In the genomic region with DNA sequence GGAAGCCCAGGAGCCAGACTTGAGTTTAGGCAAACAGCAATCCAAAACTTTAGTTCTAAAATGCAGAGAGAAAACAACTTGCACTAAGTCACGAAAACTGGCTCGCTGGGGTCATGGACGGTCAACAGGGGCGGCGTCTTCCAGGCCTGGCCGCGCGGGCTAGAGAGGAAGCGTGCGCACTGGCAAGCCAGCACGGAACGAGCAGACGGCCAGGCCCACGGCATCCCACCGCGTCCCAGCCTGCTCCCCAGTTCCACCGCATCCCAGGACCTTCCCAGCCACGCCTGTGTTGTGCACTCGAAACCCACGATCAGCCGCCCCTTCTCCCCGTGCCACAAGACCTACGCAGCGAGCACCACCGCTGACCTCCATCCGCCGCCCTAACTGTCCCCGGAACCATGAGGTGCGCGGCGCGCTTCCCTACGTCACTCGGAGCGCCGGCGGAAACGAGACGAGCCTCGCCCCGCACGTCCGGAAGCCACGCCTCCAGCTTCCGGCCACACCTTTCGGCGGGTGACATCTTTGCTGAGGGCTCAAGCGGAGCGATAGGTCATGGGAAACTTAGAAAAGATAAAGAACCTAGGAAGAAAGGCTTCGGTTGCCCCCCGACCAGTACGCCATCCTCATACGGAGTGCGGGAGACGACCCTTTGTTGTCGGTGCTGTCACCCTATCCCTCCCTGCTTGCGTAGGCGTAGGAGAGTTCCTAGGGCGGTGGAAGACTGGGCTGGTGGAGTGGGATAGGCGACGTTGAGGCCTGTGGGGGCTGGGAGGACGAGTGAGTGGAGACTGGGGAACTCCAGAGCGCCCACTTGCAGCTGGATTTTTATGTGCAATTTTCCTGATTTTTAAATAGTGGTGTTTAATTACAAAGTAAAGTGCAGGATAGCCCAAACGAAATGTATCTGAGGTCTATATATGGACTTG, we compare ENCODE assay signal across 1 cellular context.
TF ChIP-seq lines count a peak whose summit lies in the region.

A gene (minus strand): TSS at position 400 of the 926 bp plus-strand sequence. CDS start 2,460 bp downstream, outside the sequence.

TF ChIP-seq in HepG2, 621 proteins besides CTCF, POLR2A, EP300 and RAD21 (continued from another document and continues in another):
- TF ChIP-seq, protein P1, sequence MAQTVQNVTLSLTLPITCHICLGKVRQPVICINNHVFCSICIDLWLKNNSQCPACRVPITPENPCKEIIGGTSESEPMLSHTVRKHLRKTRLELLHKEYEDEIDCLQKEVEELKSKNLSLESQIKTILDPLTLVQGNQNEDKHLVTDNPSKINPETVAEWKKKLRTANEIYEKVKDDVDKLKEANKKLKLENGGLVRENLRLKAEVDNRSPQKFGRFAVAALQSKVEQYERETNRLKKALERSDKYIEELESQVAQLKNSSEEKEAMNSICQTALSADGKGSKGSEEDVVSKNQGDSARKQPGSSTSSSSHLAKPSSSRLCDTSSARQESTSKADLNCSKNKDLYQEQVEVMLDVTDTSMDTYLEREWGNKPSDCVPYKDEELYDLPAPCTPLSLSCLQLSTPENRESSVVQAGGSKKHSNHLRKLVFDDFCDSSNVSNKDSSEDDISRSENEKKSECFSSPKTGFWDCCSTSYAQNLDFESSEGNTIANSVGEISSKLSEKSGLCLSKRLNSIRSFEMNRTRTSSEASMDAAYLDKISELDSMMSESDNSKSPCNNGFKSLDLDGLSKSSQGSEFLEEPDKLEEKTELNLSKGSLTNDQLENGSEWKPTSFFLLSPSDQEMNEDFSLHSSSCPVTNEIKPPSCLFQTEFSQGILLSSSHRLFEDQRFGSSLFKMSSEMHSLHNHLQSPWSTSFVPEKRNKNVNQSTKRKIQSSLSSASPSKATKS (CRISPR knock-in tag; IDR thresholded peaks at IDR 0.05) = no peak; the same call in 1 of the 2 replicates
- TF ChIP-seq RXRB (CRISPR knock-in tag; IDR thresholded peaks at IDR 0.05; ENCODE audit: borderline replicate concordance) = peak; percentile 77
- TF ChIP-seq ETV6 (CRISPR knock-in tag; conservative IDR thresholded peaks at IDR 0.05) = peak; percentile 87; the same call in 1 of the 2 replicates
- TF ChIP-seq ZNF746 (CRISPR knock-in tag; IDR thresholded peaks at IDR 0.05) = no peak
- 0 out of 2 replicates have a peak, but pooled peaks have one; percentile 84 for TF ChIP-seq DNMT1 (CRISPR knock-in tag; IDR thresholded peaks at IDR 0.05)
- TF ChIP-seq, protein P2, sequence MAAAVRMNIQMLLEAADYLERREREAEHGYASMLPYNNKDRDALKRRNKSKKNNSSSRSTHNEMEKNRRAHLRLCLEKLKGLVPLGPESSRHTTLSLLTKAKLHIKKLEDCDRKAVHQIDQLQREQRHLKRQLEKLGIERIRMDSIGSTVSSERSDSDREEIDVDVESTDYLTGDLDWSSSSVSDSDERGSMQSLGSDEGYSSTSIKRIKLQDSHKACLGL (CRISPR knock-in tag; IDR thresholded peaks at IDR 0.05) = peak; percentile 99
- TF ChIP-seq, protein P3, sequence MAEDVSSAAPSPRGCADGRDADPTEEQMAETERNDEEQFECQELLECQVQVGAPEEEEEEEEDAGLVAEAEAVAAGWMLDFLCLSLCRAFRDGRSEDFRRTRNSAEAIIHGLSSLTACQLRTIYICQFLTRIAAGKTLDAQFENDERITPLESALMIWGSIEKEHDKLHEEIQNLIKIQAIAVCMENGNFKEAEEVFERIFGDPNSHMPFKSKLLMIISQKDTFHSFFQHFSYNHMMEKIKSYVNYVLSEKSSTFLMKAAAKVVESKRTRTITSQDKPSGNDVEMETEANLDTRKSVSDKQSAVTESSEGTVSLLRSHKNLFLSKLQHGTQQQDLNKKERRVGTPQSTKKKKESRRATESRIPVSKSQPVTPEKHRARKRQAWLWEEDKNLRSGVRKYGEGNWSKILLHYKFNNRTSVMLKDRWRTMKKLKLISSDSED (CRISPR knock-in tag; IDR thresholded peaks at IDR 0.05) = no peak
- TF ChIP-seq ZNF562 (CRISPR knock-in tag; IDR thresholded peaks at IDR 0.05; ENCODE audit: borderline replicate concordance) = no peak
- TF ChIP-seq TBL1XR1 (IDR thresholded peaks at IDR 0.05; ENCODE audit: borderline replicate concordance, low read length, partially characterized antibody) = no peak
- TF ChIP-seq KDM6A (CRISPR knock-in tag; IDR thresholded peaks at IDR 0.05; ENCODE audit: low read depth) = no peak
- peak; percentile 87 for TF ChIP-seq ZNF230 (CRISPR knock-in tag; IDR thresholded peaks at IDR 0.05)
- TF ChIP-seq, protein P4, sequence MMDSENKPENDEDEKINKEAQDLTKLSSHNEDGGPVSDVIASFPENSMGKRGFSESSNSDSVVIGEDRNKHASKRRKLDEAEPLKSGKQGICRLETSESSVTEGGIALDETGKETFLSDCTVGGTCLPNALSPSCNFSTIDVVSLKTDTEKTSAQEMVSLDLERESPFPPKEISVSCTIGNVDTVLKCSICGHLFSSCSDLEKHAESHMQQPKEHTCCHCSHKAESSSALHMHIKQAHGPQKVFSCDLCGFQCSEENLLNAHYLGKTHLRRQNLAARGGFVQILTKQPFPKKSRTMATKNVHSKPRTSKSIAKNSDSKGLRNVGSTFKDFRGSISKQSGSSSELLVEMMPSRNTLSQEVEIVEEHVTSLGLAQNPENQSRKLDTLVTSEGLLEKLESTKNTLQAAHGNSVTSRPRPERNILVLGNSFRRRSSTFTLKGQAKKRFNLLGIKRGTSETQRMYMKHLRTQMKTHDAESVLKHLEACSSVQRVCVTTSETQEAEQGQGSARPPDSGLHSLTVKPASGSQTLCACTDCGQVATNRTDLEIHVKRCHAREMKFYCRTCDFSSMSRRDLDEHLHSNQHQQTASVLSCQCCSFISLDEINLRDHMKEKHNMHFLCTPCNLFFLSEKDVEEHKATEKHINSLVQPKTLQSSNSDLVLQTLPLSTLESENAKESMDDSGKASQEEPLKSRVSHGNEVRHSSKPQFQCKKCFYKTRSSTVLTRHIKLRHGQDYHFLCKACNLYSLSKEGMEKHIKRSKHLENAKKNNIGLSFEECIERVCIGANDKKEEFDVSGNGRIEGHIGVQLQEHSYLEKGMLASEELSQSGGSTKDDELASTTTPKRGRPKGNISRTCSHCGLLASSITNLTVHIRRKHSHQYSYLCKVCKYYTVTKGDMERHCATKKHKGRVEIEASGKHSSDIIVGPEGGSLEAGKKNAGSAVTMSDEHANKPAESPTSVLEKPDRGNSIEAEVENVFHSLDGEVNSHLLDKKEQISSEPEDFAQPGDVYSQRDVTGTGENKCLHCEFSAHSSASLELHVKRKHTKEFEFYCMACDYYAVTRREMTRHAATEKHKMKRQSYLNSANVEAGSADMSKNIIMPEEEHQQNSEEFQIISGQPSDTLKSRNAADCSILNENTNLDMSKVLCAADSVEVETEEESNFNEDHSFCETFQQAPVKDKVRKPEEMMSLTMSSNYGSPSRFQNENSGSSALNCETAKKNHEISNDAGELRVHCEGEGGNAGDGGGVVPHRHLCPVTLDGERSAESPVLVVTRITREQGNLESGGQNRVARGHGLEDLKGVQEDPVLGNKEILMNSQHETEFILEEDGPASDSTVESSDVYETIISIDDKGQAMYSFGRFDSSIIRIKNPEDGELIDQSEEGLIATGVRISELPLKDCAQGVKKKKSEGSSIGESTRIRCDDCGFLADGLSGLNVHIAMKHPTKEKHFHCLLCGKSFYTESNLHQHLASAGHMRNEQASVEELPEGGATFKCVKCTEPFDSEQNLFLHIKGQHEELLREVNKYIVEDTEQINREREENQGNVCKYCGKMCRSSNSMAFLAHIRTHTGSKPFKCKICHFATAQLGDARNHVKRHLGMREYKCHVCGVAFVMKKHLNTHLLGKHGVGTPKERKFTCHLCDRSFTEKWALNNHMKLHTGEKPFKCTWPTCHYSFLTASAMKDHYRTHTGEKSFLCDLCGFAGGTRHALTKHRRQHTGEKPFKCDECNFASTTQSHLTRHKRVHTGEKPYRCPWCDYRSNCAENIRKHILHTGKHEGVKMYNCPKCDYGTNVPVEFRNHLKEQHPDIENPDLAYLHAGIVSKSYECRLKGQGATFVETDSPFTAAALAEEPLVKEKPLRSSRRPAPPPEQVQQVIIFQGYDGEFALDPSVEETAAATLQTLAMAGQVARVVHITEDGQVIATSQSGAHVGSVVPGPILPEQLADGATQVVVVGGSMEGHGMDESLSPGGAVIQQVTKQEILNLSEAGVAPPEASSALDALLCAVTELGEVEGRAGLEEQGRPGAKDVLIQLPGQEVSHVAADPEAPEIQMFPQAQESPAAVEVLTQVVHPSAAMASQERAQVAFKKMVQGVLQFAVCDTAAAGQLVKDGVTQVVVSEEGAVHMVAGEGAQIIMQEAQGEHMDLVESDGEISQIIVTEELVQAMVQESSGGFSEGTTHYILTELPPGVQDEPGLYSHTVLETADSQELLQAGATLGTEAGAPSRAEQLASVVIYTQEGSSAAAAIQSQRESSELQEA (CRISPR knock-in tag; IDR thresholded peaks at IDR 0.05; ENCODE audit: not compliant biosample characterization) = no peak
- no peak for TF ChIP-seq ZNF75D (CRISPR knock-in tag; IDR thresholded peaks at IDR 0.05; ENCODE audit: borderline replicate concordance)
- TF ChIP-seq GABPB1 (CRISPR knock-in tag; IDR thresholded peaks at IDR 0.05) = peak; percentile 99
- peak; percentile 84 for TF ChIP-seq ZBTB3 (CRISPR knock-in tag; IDR thresholded peaks at IDR 0.05; ENCODE audit: borderline replicate concordance, low read depth)
- TF ChIP-seq, protein P5, sequence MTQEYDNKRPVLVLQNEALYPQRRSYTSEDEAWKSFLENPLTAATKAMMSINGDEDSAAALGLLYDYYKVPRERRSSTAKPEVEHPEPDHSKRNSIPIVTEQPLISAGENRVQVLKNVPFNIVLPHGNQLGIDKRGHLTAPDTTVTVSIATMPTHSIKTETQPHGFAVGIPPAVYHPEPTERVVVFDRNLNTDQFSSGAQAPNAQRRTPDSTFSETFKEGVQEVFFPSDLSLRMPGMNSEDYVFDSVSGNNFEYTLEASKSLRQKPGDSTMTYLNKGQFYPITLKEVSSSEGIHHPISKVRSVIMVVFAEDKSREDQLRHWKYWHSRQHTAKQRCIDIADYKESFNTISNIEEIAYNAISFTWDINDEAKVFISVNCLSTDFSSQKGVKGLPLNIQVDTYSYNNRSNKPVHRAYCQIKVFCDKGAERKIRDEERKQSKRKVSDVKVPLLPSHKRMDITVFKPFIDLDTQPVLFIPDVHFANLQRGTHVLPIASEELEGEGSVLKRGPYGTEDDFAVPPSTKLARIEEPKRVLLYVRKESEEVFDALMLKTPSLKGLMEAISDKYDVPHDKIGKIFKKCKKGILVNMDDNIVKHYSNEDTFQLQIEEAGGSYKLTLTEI (CRISPR knock-in tag; conservative IDR thresholded peaks at IDR 0.05) = no peak
- TF ChIP-seq ZNF354B (CRISPR knock-in tag; IDR thresholded peaks at IDR 0.05) = no peak
- TF ChIP-seq HNRNPK (IDR thresholded peaks at IDR 0.05; ENCODE audit: low read depth, low read length, poor library complexity, severe bottlenecking) = no peak
- TF ChIP-seq ASH2L (IDR thresholded peaks at IDR 0.05; ENCODE audit: insufficient read length, low read depth, low read length) = peak; percentile 90
- TF ChIP-seq, protein P6, sequence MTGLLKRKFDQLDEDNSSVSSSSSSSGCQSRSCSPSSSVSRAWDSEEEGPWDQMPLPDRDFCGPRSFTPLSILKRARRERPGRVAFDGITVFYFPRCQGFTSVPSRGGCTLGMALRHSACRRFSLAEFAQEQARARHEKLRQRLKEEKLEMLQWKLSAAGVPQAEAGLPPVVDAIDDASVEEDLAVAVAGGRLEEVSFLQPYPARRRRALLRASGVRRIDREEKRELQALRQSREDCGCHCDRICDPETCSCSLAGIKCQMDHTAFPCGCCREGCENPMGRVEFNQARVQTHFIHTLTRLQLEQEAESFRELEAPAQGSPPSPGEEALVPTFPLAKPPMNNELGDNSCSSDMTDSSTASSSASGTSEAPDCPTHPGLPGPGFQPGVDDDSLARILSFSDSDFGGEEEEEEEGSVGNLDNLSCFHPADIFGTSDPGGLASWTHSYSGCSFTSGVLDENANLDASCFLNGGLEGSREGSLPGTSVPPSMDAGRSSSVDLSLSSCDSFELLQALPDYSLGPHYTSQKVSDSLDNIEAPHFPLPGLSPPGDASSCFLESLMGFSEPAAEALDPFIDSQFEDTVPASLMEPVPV (CRISPR knock-in tag; IDR thresholded peaks at IDR 0.05) = peak; percentile 59; the same call in 1 of the 2 replicates
- TF ChIP-seq TBX3 (IDR thresholded peaks at IDR 0.05; ENCODE audit: borderline replicate concordance) = no peak; the same call in 1 of the 2 replicates
- peak; percentile 50 for TF ChIP-seq BHLHE40 (IDR thresholded peaks at IDR 0.05; ENCODE audit: low read length)
- peak; percentile 79 for TF ChIP-seq GFI1 (CRISPR knock-in tag; IDR thresholded peaks at IDR 0.05; ENCODE audit: borderline replicate concordance)
- TF ChIP-seq, protein P7, sequence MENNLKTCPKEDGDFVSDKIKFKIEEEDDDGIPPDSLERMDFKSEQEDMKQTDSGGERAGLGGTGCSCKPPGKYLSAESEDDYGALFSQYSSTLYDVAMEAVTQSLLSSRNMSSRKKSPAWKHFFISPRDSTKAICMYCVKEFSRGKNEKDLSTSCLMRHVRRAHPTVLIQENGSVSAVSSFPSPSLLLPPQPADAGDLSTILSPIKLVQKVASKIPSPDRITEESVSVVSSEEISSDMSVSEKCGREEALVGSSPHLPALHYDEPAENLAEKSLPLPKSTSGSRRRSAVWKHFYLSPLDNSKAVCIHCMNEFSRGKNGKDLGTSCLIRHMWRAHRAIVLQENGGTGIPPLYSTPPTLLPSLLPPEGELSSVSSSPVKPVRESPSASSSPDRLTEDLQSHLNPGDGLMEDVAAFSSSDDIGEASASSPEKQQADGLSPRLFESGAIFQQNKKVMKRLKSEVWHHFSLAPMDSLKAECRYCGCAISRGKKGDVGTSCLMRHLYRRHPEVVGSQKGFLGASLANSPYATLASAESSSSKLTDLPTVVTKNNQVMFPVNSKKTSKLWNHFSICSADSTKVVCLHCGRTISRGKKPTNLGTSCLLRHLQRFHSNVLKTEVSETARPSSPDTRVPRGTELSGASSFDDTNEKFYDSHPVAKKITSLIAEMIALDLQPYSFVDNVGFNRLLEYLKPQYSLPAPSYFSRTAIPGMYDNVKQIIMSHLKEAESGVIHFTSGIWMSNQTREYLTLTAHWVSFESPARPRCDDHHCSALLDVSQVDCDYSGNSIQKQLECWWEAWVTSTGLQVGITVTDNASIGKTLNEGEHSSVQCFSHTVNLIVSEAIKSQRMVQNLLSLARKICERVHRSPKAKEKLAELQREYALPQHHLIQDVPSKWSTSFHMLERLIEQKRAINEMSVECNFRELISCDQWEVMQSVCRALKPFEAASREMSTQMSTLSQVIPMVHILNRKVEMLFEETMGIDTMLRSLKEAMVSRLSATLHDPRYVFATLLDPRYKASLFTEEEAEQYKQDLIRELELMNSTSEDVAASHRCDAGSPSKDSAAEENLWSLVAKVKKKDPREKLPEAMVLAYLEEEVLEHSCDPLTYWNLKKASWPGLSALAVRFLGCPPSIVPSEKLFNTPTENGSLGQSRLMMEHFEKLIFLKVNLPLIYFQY (CRISPR knock-in tag; IDR thresholded peaks at IDR 0.05; ENCODE audit: borderline replicate concordance) = peak; percentile 58; the same call in 1 of the 2 replicates
- TF ChIP-seq PHF20 (CRISPR knock-in tag; IDR thresholded peaks at IDR 0.05) = peak; percentile 99
- no peak for TF ChIP-seq IRX3 (CRISPR knock-in tag; IDR thresholded peaks at IDR 0.05; ENCODE audit: borderline replicate concordance, low read depth)
- TF ChIP-seq ZMYM2 (CRISPR knock-in tag; IDR thresholded peaks at IDR 0.05) = no peak; the same call in 1 of the 2 replicates
- peak; percentile 99; the same call in 1 of the 2 replicates for TF ChIP-seq KLF12 (CRISPR knock-in tag; IDR thresholded peaks at IDR 0.05; ENCODE audit: borderline replicate concordance)
